Comparison of ENCODE assay signal across 12 cellular contexts in genomic region chr1:6350416-6351088, GRCh38. TPM values are rescaled to one million over a fixed set of nuclear protein-coding genes. Genes with fewer than 3 reads are reported as not detected.
A peak's percentile ranks its signal among the peaks of the same experiment; 100 is the strongest.
DNase-seq lines count a peak whose midpoint lies in the region; ATAC-seq and TF ChIP-seq lines count a peak whose summit lies in the region.
"Had no signal": no experiment of that assay in that cellular context is flagged by ENCODE, and none has a peak within 500 bp of the region (broad histone marks: within the 10 kb centered on the region; RNA-seq: fewer than 3 reads in every experiment).

No MANE protein-coding gene starts in this region.

- H3K9me3 ChIP-seq in heart right ventricle = no peaks in the 10 kb centered on the region

- DNase-seq in LNCaP clone FGC (ENCODE audit: low read depth) (peak; percentile 85), amygdala (lab: John Stamatoyannopoulos, UW) (peak in 35 of 56 donors; percentile 18 to 71 (median 47)), heart right ventricle (peak; percentile 82 to 84), posterior cingulate gyrus (peak; percentile 44 to 96 (median 66)), GM19240 (ENCODE audit: insufficient read length, low spot score) (no peak)
- DNase-seq: DND-41, NCI-H748 treated with DMSO at 0.1 percent for 48 hours had no signal

- H3K27ac ChIP-seq in heart right ventricle = peak overlapping the region in 1 of 10 donors; percentile 17

- ATAC-seq in heart right ventricle (peak; percentile 32 to 71 (median 59)), GM18867 (IDR thresholded peaks at IDR 0.05; ENCODE audit: unreplicated experiment) (no peak), GM21367 (IDR thresholded peaks at IDR 0.05; ENCODE audit: unreplicated experiment) (no peak), HG02798 (IDR thresholded peaks at IDR 0.05; ENCODE audit: poor library complexity, unreplicated experiment) (no peak)
- ATAC-seq: GM23338; stimulated activated memory B cell treated with anti-CD40 and anti-IgM and Interleukin-4, amounts not matched to agents 10 μg/mL and 1 μg/mL and 100 μg/mL, for 72 hours had no signal

- H3K4me3 ChIP-seq in LNCaP clone FGC (ENCODE audit: low read depth, low read length) (no peak overlapping the region), heart right ventricle (no peak overlapping the region)
- H3K4me3 ChIP-seq: GM23338 had no signal

- no peak for TF ChIP-seq CTCF in LNCaP clone FGC (IDR thresholded peaks at IDR 0.05; ENCODE audit: control insufficient read depth, extremely low read depth, insufficient read depth)
- no peak for TF ChIP-seq CTCF in heart right ventricle (IDR thresholded peaks at IDR 0.05)

- intact Hi-C loops in heart right ventricle (cut with DNase I) = loop anchor here in 2 of 10 donors (5.0 kb wide), 1 partner anchor 42 kb away; the partner anchor contains the start of gene ACOT7 (in 2 of the 2)
- intact Hi-C loops in posterior cingulate gyrus (cut with DNase I) = no loop called here

- peaks cover 21 to 62% (median 38%) of the 10 kb centered on the region in 9 donors for H3K4me1 ChIP-seq in heart right ventricle

- H3K27me3 ChIP-seq in heart right ventricle = no peaks in the 10 kb centered on the region

- H3K36me3 ChIP-seq in heart right ventricle = no peaks in the 10 kb centered on the region

- 66 to 79% methylated on average over 15 of the region's 15 CpGs for WGBS in heart right ventricle, 2 donors

RNA-seq across cellular contexts. Expression of gene ACOT7, which starts 43.0 kb away (rescaled TPM):
- 10 to 100 TPM in 3 of 10 donors, 1 to 10 TPM in 7; 5.1 to 26.9 (median 8.6) TPM for total RNA-seq in heart right ventricle
- polyA plus RNA-seq in heart right ventricle = 10 to 100 TPM in 1 of 2 donors, 1 to 10 TPM in 1; 4.0 to 40.4 TPM

Comparison
In these comparisons a context has a peak if more than half of its experiments do, and no peak if none do; other contexts are left out.
1. ATAC-seq: peak in heart right ventricle (8 of 8); none in GM18867 (single experiment), GM21367 (single experiment) and HG02798 (single experiment).